Comparison of ENCODE assay signal across 11 cellular contexts in the genomic region with DNA sequence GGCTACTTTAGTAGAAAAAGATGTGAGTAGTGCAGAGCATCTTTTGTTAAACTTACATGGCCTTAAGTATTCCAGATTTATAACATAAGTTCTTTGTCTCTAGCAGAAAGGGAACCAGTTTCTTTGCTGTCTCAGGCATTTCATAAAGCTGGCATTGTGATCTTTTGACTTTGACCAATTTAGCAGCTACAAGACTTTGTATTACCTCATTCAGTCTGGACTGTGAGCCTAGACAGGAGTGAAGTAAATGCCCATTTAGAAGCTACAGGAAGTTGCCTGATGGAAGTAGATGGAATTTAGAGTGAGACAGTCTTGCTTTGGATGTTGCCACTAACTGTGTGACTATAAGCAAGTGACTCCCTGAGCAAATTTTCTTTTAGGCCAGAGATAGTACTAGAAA. TPM values are rescaled to one million over a fixed set of nuclear protein-coding genes. Genes with fewer than 3 reads are reported as not detected.
"Had no signal": no experiment of that assay in that cellular context is flagged by ENCODE, and none has a peak within 500 bp of the region (broad histone marks: within the 10 kb centered on the region; RNA-seq: fewer than 3 reads in every experiment).

No MANE protein-coding gene starts in this region.

- H3K9me3 ChIP-seq: HAP-1 had no signal

- H3K9ac ChIP-seq: GM23248 had no signal

- H3K27ac ChIP-seq: GM23248, HL-60 had no signal

- H3K36me3 ChIP-seq: HAP-1 had no signal

- DNase-seq: GM23248, GOT3, H7, HFFc6, IMR-90 had no signal

- ATAC-seq: HCT116 had no signal

- H3K4me3 ChIP-seq: GM23248, HAP-1, K562 had no signal

- H3K4me1 ChIP-seq: HAP-1 had no signal

RNA-seq across cellular contexts. Expression of a gene that starts 25.7 kb away (rescaled TPM):
- total RNA-seq: GM23248, H4, H7, HFFc6, HT1080, IMR-90, K562 had no signal
- polyA plus RNA-seq: GM23248, IMR-90, K562 had no signal
